1 cellular context compared by ENCODE assay signal in the genomic region with DNA sequence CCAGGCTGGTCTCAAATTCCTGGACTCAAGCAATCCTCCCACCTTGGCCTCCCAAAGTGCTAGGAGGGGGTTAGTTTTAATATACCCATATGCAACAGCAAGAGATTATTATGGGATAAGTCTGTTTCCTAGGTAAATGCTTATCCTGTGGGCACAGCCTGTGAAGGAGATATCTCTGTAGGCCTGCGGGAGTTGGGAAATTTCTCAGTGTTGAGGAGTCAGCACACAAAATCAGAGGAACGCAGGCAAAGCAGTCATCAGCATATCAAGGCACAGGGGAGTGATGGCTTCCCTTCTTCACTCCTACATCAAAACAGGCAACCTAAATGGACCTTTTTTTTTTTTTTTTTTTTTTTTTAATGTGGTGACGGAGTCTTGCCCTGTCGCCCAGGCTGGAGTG.
TF ChIP-seq lines count a peak whose summit lies in the region.

No MANE protein-coding gene starts in this region.

TF ChIP-seq in K562, 482 proteins besides CTCF, POLR2A, EP300 and RAD21:
- no peak for TF ChIP-seq MBD2 (IDR thresholded peaks at IDR 0.05; ENCODE audit: borderline replicate concordance, low read depth)
- no peak for TF ChIP-seq SRSF9 (IDR thresholded peaks at IDR 0.05; ENCODE audit: borderline replicate concordance, low read depth, low read length)
- no peak for TF ChIP-seq ZNF507 (tag; conservative IDR thresholded peaks at IDR 0.05)
- TF ChIP-seq ZNF316 (IDR thresholded peaks at IDR 0.05) = no peak
- TF ChIP-seq GABPB1 (CRISPR knock-in tag; IDR thresholded peaks at IDR 0.05) = no peak
- TF ChIP-seq PCBP1 (IDR thresholded peaks at IDR 0.05; ENCODE audit: low read depth, low read length, poor library complexity, severe bottlenecking) = no peak
- peak; percentile 52 for TF ChIP-seq ARID1B (IDR thresholded peaks at IDR 0.05)
- TF ChIP-seq CBX3 (IDR thresholded peaks at IDR 0.05; ENCODE audit: borderline replicate concordance in 1 of 2, low read length in 2 of 2) = no peak
- TF ChIP-seq, protein P1, sequence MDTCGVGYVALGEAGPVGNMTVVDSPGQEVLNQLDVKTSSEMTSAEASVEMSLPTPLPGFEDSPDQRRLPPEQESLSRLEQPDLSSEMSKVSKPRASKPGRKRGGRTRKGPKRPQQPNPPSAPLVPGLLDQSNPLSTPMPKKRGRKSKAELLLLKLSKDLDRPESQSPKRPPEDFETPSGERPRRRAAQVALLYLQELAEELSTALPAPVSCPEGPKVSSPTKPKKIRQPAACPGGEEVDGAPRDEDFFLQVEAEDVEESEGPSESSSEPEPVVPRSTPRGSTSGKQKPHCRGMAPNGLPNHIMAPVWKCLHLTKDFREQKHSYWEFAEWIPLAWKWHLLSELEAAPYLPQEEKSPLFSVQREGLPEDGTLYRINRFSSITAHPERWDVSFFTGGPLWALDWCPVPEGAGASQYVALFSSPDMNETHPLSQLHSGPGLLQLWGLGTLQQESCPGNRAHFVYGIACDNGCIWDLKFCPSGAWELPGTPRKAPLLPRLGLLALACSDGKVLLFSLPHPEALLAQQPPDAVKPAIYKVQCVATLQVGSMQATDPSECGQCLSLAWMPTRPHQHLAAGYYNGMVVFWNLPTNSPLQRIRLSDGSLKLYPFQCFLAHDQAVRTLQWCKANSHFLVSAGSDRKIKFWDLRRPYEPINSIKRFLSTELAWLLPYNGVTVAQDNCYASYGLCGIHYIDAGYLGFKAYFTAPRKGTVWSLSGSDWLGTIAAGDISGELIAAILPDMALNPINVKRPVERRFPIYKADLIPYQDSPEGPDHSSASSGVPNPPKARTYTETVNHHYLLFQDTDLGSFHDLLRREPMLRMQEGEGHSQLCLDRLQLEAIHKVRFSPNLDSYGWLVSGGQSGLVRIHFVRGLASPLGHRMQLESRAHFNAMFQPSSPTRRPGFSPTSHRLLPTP (IDR thresholded peaks at IDR 0.05; ENCODE audit: borderline replicate concordance, extremely low read depth, insufficient read length) = no peak
- no peak for TF ChIP-seq TBL1XR1 (IDR thresholded peaks at IDR 0.05; ENCODE audit: low read length in 2 of 2)
- TF ChIP-seq ELF1 (tag; IDR thresholded peaks at IDR 0.05) = no peak
- TF ChIP-seq, protein P2, sequence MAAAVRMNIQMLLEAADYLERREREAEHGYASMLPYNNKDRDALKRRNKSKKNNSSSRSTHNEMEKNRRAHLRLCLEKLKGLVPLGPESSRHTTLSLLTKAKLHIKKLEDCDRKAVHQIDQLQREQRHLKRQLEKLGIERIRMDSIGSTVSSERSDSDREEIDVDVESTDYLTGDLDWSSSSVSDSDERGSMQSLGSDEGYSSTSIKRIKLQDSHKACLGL (CRISPR knock-in tag; IDR thresholded peaks at IDR 0.05; ENCODE audit: borderline replicate concordance, poor library complexity, severe bottlenecking) = no peak
- no peak for TF ChIP-seq ZNF444 (CRISPR knock-in tag; IDR thresholded peaks at IDR 0.05)
- TF ChIP-seq, protein P3, sequence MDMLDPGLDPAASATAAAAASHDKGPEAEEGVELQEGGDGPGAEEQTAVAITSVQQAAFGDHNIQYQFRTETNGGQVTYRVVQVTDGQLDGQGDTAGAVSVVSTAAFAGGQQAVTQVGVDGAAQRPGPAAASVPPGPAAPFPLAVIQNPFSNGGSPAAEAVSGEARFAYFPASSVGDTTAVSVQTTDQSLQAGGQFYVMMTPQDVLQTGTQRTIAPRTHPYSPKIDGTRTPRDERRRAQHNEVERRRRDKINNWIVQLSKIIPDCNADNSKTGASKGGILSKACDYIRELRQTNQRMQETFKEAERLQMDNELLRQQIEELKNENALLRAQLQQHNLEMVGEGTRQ (CRISPR knock-in tag; IDR thresholded peaks at IDR 0.05) = no peak
- no peak for TF ChIP-seq MTA1 (IDR thresholded peaks at IDR 0.05; ENCODE audit: borderline replicate concordance)
- TF ChIP-seq, protein P4, sequence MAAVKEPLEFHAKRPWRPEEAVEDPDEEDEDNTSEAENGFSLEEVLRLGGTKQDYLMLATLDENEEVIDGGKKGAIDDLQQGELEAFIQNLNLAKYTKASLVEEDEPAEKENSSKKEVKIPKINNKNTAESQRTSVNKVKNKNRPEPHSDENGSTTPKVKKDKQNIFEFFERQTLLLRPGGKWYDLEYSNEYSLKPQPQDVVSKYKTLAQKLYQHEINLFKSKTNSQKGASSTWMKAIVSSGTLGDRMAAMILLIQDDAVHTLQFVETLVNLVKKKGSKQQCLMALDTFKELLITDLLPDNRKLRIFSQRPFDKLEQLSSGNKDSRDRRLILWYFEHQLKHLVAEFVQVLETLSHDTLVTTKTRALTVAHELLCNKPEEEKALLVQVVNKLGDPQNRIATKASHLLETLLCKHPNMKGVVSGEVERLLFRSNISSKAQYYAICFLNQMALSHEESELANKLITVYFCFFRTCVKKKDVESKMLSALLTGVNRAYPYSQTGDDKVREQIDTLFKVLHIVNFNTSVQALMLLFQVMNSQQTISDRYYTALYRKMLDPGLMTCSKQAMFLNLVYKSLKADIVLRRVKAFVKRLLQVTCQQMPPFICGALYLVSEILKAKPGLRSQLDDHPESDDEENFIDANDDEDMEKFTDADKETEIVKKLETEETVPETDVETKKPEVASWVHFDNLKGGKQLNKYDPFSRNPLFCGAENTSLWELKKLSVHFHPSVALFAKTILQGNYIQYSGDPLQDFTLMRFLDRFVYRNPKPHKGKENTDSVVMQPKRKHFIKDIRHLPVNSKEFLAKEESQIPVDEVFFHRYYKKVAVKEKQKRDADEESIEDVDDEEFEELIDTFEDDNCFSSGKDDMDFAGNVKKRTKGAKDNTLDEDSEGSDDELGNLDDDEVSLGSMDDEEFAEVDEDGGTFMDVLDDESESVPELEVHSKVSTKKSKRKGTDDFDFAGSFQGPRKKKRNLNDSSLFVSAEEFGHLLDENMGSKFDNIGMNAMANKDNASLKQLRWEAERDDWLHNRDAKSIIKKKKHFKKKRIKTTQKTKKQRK (IDR thresholded peaks at IDR 0.05; ENCODE audit: borderline replicate concordance, low read depth, low read length) = no peak
- peak; percentile 69 for TF ChIP-seq TCF3 (CRISPR knock-in tag; IDR thresholded peaks at IDR 0.05)
- TF ChIP-seq CEBPG (CRISPR knock-in tag; IDR thresholded peaks at IDR 0.05) = no peak
- TF ChIP-seq CEBPG (tag; conservative IDR thresholded peaks at IDR 0.05 in 1 of 2, IDR thresholded peaks at IDR 0.05 in 1 of 2) = no peak
- no peak for TF ChIP-seq ZNF253 (CRISPR knock-in tag; conservative IDR thresholded peaks at IDR 0.05)
- no peak for TF ChIP-seq YY1 (IDR thresholded peaks at IDR 0.05; ENCODE audit: borderline replicate concordance in 1 of 3, control insufficient read depth in 1 of 3, extremely low read depth in 1 of 3, insufficient read depth in 3 of 3, insufficient read length in 1 of 3, insufficient replicate concordance in 2 of 3, low read depth in 1 of 3, low read length in 2 of 3)
- TF ChIP-seq WHSC1 (IDR thresholded peaks at IDR 0.05; ENCODE audit: low read length) = no peak
- TF ChIP-seq BACH1 (tag; IDR thresholded peaks at IDR 0.05) = no peak
- TF ChIP-seq ZNF431 (CRISPR knock-in tag; IDR thresholded peaks at IDR 0.05) = no peak
- no peak for TF ChIP-seq PHF20 (IDR thresholded peaks at IDR 0.05; ENCODE audit: partially characterized antibody)
- TF ChIP-seq ZNF436 (CRISPR knock-in tag; IDR thresholded peaks at IDR 0.05) = no peak
- no peak for TF ChIP-seq ZNF121 (CRISPR knock-in tag; conservative IDR thresholded peaks at IDR 0.05)
- TF ChIP-seq ZNF184 (CRISPR knock-in tag; IDR thresholded peaks at IDR 0.05) = no peak
- TF ChIP-seq MAFK (IDR thresholded peaks at IDR 0.05; ENCODE audit: low read length) = no peak
- TF ChIP-seq CBFA2T3 (IDR thresholded peaks at IDR 0.05) = peak; percentile 72
- TF ChIP-seq STAT5B (CRISPR knock-in tag; IDR thresholded peaks at IDR 0.05) = no peak
- no peak for TF ChIP-seq ZNF347 (CRISPR knock-in tag; IDR thresholded peaks at IDR 0.05; ENCODE audit: low read depth)
- no peak for TF ChIP-seq HNRNPH1 (optimal IDR thresholded peaks at IDR 0.05; ENCODE audit: low read depth, low read length)
- TF ChIP-seq ZNF140 (CRISPR knock-in tag; IDR thresholded peaks at IDR 0.05) = no peak
- peak; percentile 25; the same call in 1 of the 2 replicates for TF ChIP-seq TEAD4 (IDR thresholded peaks at IDR 0.05; ENCODE audit: low read length)
- no peak for TF ChIP-seq TEAD4 (CRISPR knock-in tag; IDR thresholded peaks at IDR 0.05; ENCODE audit: borderline replicate concordance)
- peak; percentile 31; the same call in 1 of the 2 replicates for TF ChIP-seq TAL1 (IDR thresholded peaks at IDR 0.05)
- TF ChIP-seq ZNF589 (CRISPR knock-in tag; IDR thresholded peaks at IDR 0.05; ENCODE audit: low read depth) = no peak
- no peak for TF ChIP-seq NRF1 (conservative IDR thresholded peaks at IDR 0.05 in 1 of 2, IDR thresholded peaks at IDR 0.05 in 1 of 2)
- TF ChIP-seq RNF2 (IDR thresholded peaks at IDR 0.05) = no peak
- no peak for TF ChIP-seq POLR3A (IDR thresholded peaks at IDR 0.05; ENCODE audit: borderline replicate concordance, extremely low read depth, insufficient read depth, insufficient read length)
- TF ChIP-seq HNRNPL (IDR thresholded peaks at IDR 0.05; ENCODE audit: low read depth, low read length) = no peak
- no peak for TF ChIP-seq RBM15 (IDR thresholded peaks at IDR 0.05; ENCODE audit: insufficient read depth, low read length)
- peak; percentile 47 for TF ChIP-seq CEBPB (tag; IDR thresholded peaks at IDR 0.05)
- TF ChIP-seq ZC3H4 (CRISPR knock-in tag; IDR thresholded peaks at IDR 0.05; ENCODE audit: borderline replicate concordance) = no peak
- no peak for TF ChIP-seq RBBP5 (IDR thresholded peaks at IDR 0.05; ENCODE audit: borderline replicate concordance, insufficient read depth, low read length, poor library complexity, severe bottlenecking)
- peak; percentile 35 for TF ChIP-seq CBFA2T2 (conservative IDR thresholded peaks at IDR 0.05)
- no peak for TF ChIP-seq SAFB (IDR thresholded peaks at IDR 0.05; ENCODE audit: borderline replicate concordance, low read depth, low read length)
- TF ChIP-seq SIN3B (IDR thresholded peaks at IDR 0.05; ENCODE audit: low read depth) = no peak
